In genomic region chr4:153119626-153120025, GRCh38 we compare ENCODE assay signal across 21 cellular contexts.
DNase-seq lines count a peak whose midpoint lies in the region; ATAC-seq and TF ChIP-seq lines count a peak whose summit lies in the region.
"Had no signal": no experiment of that assay in that cellular context is flagged by ENCODE, and none has a peak within 500 bp of the region (broad histone marks: within the 10 kb centered on the region; RNA-seq: fewer than 3 reads in every experiment).

No MANE protein-coding gene starts in this region.

- BruUV-seq in Caco-2 (replicated peaks; lab: Mats Ljungman, UMichigan) = no TSS peak

- no peak overlapping the region for H3K4ac ChIP-seq in trophoblast cell (ENCODE audit: low read depth, low read length)

- H3K27ac ChIP-seq in trophoblast cell (ENCODE audit: low read depth, low read length) = no peak overlapping the region
- H3K27ac ChIP-seq: 22Rv1, A549, C4-2B, GM23248 had no signal

- intact Hi-C loops in Caco-2 (cut with micrococcal nuclease; ENCODE audit: unreplicated experiment) = no loop called here

- H3K27me3 ChIP-seq in trophoblast cell (ENCODE audit: insufficient read depth, low read length) (no peaks in the 10 kb centered on the region), Caco-2 (replicated peaks; ENCODE audit: control insufficient read depth, insufficient read depth, low read length) (no peaks in the 10 kb centered on the region)

- H2AFZ ChIP-seq in trophoblast cell (ENCODE audit: insufficient read depth, low read length, poor library complexity) = no peak overlapping the region
- H2AFZ ChIP-seq: GM23248 had no signal

- peaks cover 5% of the 10 kb centered on the region for H3K36me3 Mint-ChIP-seq in Caco-2 (ENCODE audit: insufficient read depth, unreplicated experiment)
- H3K36me3 Mint-ChIP-seq: CD4-positive, alpha-beta memory T cell had no signal

- H3K18ac ChIP-seq in trophoblast cell (ENCODE audit: low read length) = no peak overlapping the region

- no peak overlapping the region for H3K23ac ChIP-seq in trophoblast cell (ENCODE audit: low read length)

- H4K8ac ChIP-seq in trophoblast cell (ENCODE audit: low read depth, low read length) = no peak overlapping the region

- no peaks in the 10 kb centered on the region for H3K79me2 ChIP-seq in trophoblast cell (ENCODE audit: control insufficient read depth, insufficient read depth, low read length, poor library complexity)

- H3K27ac Mint-ChIP-seq in Caco-2 (ENCODE audit: unreplicated experiment) = no peak overlapping the region

- H3K9me3 Mint-ChIP-seq in Caco-2 (ENCODE audit: unreplicated experiment) = no peaks in the 10 kb centered on the region
- H3K9me3 Mint-ChIP-seq: CD4-positive, alpha-beta memory T cell; IgD-negative memory B cell had no signal

- no peaks in the 10 kb centered on the region for H3K27me3 Mint-ChIP-seq in Caco-2 (ENCODE audit: insufficient read depth, unreplicated experiment)
- H3K27me3 Mint-ChIP-seq: CD4-positive, alpha-beta memory T cell; IgD-negative memory B cell had no signal

- H2BK120ac ChIP-seq in trophoblast cell (ENCODE audit: insufficient read depth, low read length, poor library complexity) = no peak overlapping the region

- H3K9ac ChIP-seq in trophoblast cell (ENCODE audit: low read length) = no peak overlapping the region
- H3K9ac ChIP-seq: GM23248 had no signal

- H2AK5ac ChIP-seq in trophoblast cell (ENCODE audit: low read length) = no peak overlapping the region

- CTCF ChIA-PET in Caco-2 (lab: Charles Lee) = no interaction called here

- no peaks in the 10 kb centered on the region for H3K4me1 ChIP-seq in trophoblast cell (ENCODE audit: control insufficient read depth in 1 of 2, insufficient read depth in 2 of 2, low read length in 2 of 2)
- peaks cover 11% of the 10 kb centered on the region for H3K4me1 ChIP-seq in Caco-2

- H4K91ac ChIP-seq in trophoblast cell (ENCODE audit: low read depth, low read length) = no peak overlapping the region

- no peak overlapping the region for H2BK12ac ChIP-seq in trophoblast cell (ENCODE audit: low read length)

- H3K14ac ChIP-seq in trophoblast cell (ENCODE audit: low read length) = no peak overlapping the region

- no peak overlapping the region for H3K4me2 ChIP-seq in trophoblast cell (ENCODE audit: low read length)

- no peaks in the 10 kb centered on the region for H3K9me3 ChIP-seq in trophoblast cell (ENCODE audit: insufficient read depth, low read depth, low read length)
- no peaks in the 10 kb centered on the region for H3K9me3 ChIP-seq in Caco-2
- H3K9me3 ChIP-seq: A549, HAP-1 had no signal

- H2BK5ac ChIP-seq in trophoblast cell (ENCODE audit: low read depth, low read length, poor library complexity) = no peak overlapping the region

- ATAC-seq in HG02610 (IDR thresholded peaks at IDR 0.05; ENCODE audit: unreplicated experiment) = no peak
- ATAC-seq: A549 had no signal

- POLR2A ChIA-PET in Caco-2 (lab: Charles Lee) = no interaction called here

- no peak overlapping the region for H4K12ac ChIP-seq in trophoblast cell (ENCODE audit: low read depth, low read length)

- H3K36me3 ChIP-seq in trophoblast cell (ENCODE audit: control insufficient read depth in 1 of 2, insufficient read depth in 2 of 2, low read length in 2 of 2) (no peaks in the 10 kb centered on the region), Caco-2 (ENCODE audit: control insufficient read depth, insufficient read depth, low read length) (no peaks in the 10 kb centered on the region)
- H3K36me3 ChIP-seq: HAP-1 had no signal

- DNase-seq in activated CD8-positive, alpha-beta memory T cell treated with anti-CD3 and anti-CD28 coated beads for 24 hours = peak; percentile 40
- no peak for DNase-seq in activated CD8-positive, alpha-beta memory T cell treated with anti-CD3 and anti-CD28 coated beads, Interleukin-2, amount 50 U/mL, for 4 hours
- DNase-seq in SK-N-DZ (ENCODE audit: low spot score) (peak; percentile 54), ecto neural progenitor cell (ENCODE audit: low spot score) (peak; percentile 19), trophoblast cell (peak; percentile 33 to 68), Caco-2 (no peak), DMS 273 (lab: John Stamatoyannopoulos, UW; ENCODE audit: unreplicated experiment) (no peak)
- DNase-seq: AML-193; Calu3; CD4-positive, alpha-beta memory T cell; DMS 273 treated with DMSO at 0.1 percent for 48 hours; DMS53; DND-41; EL; GM23248 had no signal

- TF ChIP-seq CTCF in Caco-2 (IDR thresholded peaks at IDR 0.05; ENCODE audit: insufficient read depth in 1 of 2, low read depth in 1 of 2, low read length in 1 of 2, severe bottlenecking in 1 of 2, unreplicated experiment in 1 of 2) = no peak

- no CpG with 5 or more reads among the region's 2 CpGs for WGBS in trophoblast cell (ENCODE audit: extremely low coverage, insufficient coverage, insufficient read length)

- H3K4me3 ChIP-seq in trophoblast cell (ENCODE audit: low read depth, low read length) (no peak overlapping the region), Caco-2 (ENCODE audit: low read depth, low read length) (no peak overlapping the region)
- H3K4me3 ChIP-seq: A549, GM23248, HAP-1 had no signal

- H3K4me1 Mint-ChIP-seq in Caco-2 (ENCODE audit: low read depth, unreplicated experiment) = peaks cover 7% of the 10 kb centered on the region

- H3K4me3 Mint-ChIP-seq in Caco-2 (ENCODE audit: unreplicated experiment) = no peak overlapping the region
- H3K4me3 Mint-ChIP-seq: CD4-positive, alpha-beta memory T cell had no signal

- no peaks in the 10 kb centered on the region for H3K79me1 ChIP-seq in trophoblast cell (ENCODE audit: low read length)

Comparison
In these comparisons a context has a peak if more than half of its experiments do, and no peak if none do; other contexts are left out.
1. DNase-seq: peak in activated CD8-positive, alpha-beta memory T cell treated with anti-CD3 and anti-CD28 coated beads for 24 hours (single experiment), SK-N-DZ (single experiment), ecto neural progenitor cell (single experiment) and trophoblast cell (2 of 2); none in activated CD8-positive, alpha-beta memory T cell treated with anti-CD3 and anti-CD28 coated beads, Interleukin-2, amount 50 U/mL, for 4 hours (single experiment), Caco-2 (0 of 2) and DMS 273 (single experiment).